10 cellular contexts compared by ENCODE assay signal in genomic region chr17:68184816-68185436, GRCh38.
DNase-seq lines count a peak whose midpoint lies in the region; ATAC-seq and TF ChIP-seq lines count a peak whose summit lies in the region.
"Had no signal": no experiment of that assay in that cellular context is flagged by ENCODE, and none has a peak within 500 bp of the region (broad histone marks: within the 10 kb centered on the region; RNA-seq: fewer than 3 reads in every experiment).

No MANE protein-coding gene starts in this region.

- no peaks in the 10 kb centered on the region for H3K9me3 ChIP-seq in smooth muscle cell (replicated peaks; ENCODE audit: low read depth)

- no peaks in the 10 kb centered on the region for H3K79me2 ChIP-seq in smooth muscle cell (ENCODE audit: low read depth)

- peak overlapping the region; percentile 71 for H3K27ac Mint-ChIP-seq in activated T-cell treated with anti-CD3 and anti-CD28 coated beads, Interleukin-2, amount 50 U/mL, for 24 hours
- peak overlapping the region; percentile 84 for H3K27ac Mint-ChIP-seq in stimulated activated naive CD8-positive, alpha-beta T cell treated with anti-CD3 and anti-CD28 coated beads, Interleukin-15, Interleukin-2, amounts not matched to agents 100 ng/mL and 50 ng/mL, for 24 hours

- 93% methylated on average over 4 of the region's 4 CpGs for whole genome bisulfite sequencing in smooth muscle cell (ENCODE audit: low lambda C conversion rate)

- peak; percentile 68 for DNase-seq in activated naive CD4-positive, alpha-beta T cell treated with Interleukin-2 at 50 U/mL for 16 hours
- DNase-seq in activated naive CD4-positive, alpha-beta T cell (lab: John Stamatoyannopoulos, UW), result no peak
- DNase-seq in activated T-cell treated with anti-CD3 and anti-CD28 coated beads, Interleukin-2, amount 50 U/mL, for 24 hours, result peak; percentile 62
- no peak for DNase-seq in NCI-H1092 treated with DMSO at 0.1 percent for 48 hours (lab: John Stamatoyannopoulos, UW)
- DNase-seq in NCI-H526 treated with DMSO at 0.1 percent for 48 hours (lab: John Stamatoyannopoulos, UW), result no peak
- no peak for DNase-seq in smooth muscle cell (lab: John Stamatoyannopoulos, UW; ENCODE audit: unreplicated experiment)
- DNase-seq: NCI-H1105 treated with DMSO at 0.1 percent for 48 hours had no signal

- peak; percentile 68 for ATAC-seq in HG03432 (IDR thresholded peaks at IDR 0.05; ENCODE audit: unreplicated experiment)

- H3K4me1 ChIP-seq in smooth muscle cell (ENCODE audit: low read depth), result no peaks in the 10 kb centered on the region

- no peaks in the 10 kb centered on the region for H3K27me3 Mint-ChIP-seq in activated T-cell treated with anti-CD3 and anti-CD28 coated beads, Interleukin-2, amount 50 U/mL, for 24 hours
- H3K27me3 Mint-ChIP-seq in stimulated activated naive CD8-positive, alpha-beta T cell treated with anti-CD3 and anti-CD28 coated beads, Interleukin-15, Interleukin-2, amounts not matched to agents 100 ng/mL and 50 ng/mL, for 24 hours, result no peaks in the 10 kb centered on the region

- no peak for TF ChIP-seq CTCF in smooth muscle cell (IDR thresholded peaks at IDR 0.05; ENCODE audit: borderline replicate concordance, insufficient read depth, poor library complexity, severe bottlenecking)

- H3F3A ChIP-seq in smooth muscle cell (ENCODE audit: low read depth), result no peaks in the 10 kb centered on the region

- H3K4me3 Mint-ChIP-seq in activated T-cell treated with anti-CD3 and anti-CD28 coated beads, Interleukin-2, amount 50 U/mL, for 24 hours, result peak overlapping the region; percentile 37
- H3K4me3 Mint-ChIP-seq in stimulated activated naive CD8-positive, alpha-beta T cell treated with anti-CD3 and anti-CD28 coated beads, Interleukin-15, Interleukin-2, amounts not matched to agents 100 ng/mL and 50 ng/mL, for 24 hours, result peak overlapping the region; percentile 72
- H3K4me3 Mint-ChIP-seq: dendritic cell treated with granulocyte-macrophage colony-stimulating factor and Interleukin-4, amounts not matched to agents 40 ng/mL and 50 ng/mL, for 4 days had no signal

- H3K27me3 ChIP-seq in smooth muscle cell (ENCODE audit: low read depth), result peaks cover 7% of the 10 kb centered on the region

- H4K20me1 ChIP-seq in smooth muscle cell (ENCODE audit: low read depth), result no peaks in the 10 kb centered on the region

- H3K9ac ChIP-seq in smooth muscle cell (ENCODE audit: low read depth), result no peak overlapping the region

- no peak overlapping the region for H3K27ac ChIP-seq in smooth muscle cell (ENCODE audit: low read depth)

- no peaks in the 10 kb centered on the region for H3K36me3 Mint-ChIP-seq in activated T-cell treated with anti-CD3 and anti-CD28 coated beads, Interleukin-2, amount 50 U/mL, for 24 hours (ENCODE audit: low read depth)
- H3K36me3 Mint-ChIP-seq in stimulated activated naive CD8-positive, alpha-beta T cell treated with anti-CD3 and anti-CD28 coated beads, Interleukin-15, Interleukin-2, amounts not matched to agents 100 ng/mL and 50 ng/mL, for 24 hours (ENCODE audit: low read depth), result no peaks in the 10 kb centered on the region

- no peaks in the 10 kb centered on the region for H3K36me3 ChIP-seq in smooth muscle cell (ENCODE audit: low read depth)

- peaks cover 71% of the 10 kb centered on the region for H3K4me1 Mint-ChIP-seq in activated T-cell treated with anti-CD3 and anti-CD28 coated beads, Interleukin-2, amount 50 U/mL, for 24 hours (ENCODE audit: low read depth)
- H3K4me1 Mint-ChIP-seq in stimulated activated naive CD8-positive, alpha-beta T cell treated with anti-CD3 and anti-CD28 coated beads, Interleukin-15, Interleukin-2, amounts not matched to agents 100 ng/mL and 50 ng/mL, for 24 hours (ENCODE audit: low read depth), result peaks cover 64% of the 10 kb centered on the region

- H3K9me3 Mint-ChIP-seq in activated T-cell treated with anti-CD3 and anti-CD28 coated beads, Interleukin-2, amount 50 U/mL, for 24 hours, result no peaks in the 10 kb centered on the region
- no peaks in the 10 kb centered on the region for H3K9me3 Mint-ChIP-seq in stimulated activated naive CD8-positive, alpha-beta T cell treated with anti-CD3 and anti-CD28 coated beads, Interleukin-15, Interleukin-2, amounts not matched to agents 100 ng/mL and 50 ng/mL, for 24 hours
- H3K9me3 Mint-ChIP-seq: dendritic cell treated with granulocyte-macrophage colony-stimulating factor and Interleukin-4, amounts not matched to agents 40 ng/mL and 50 ng/mL, for 4 days had no signal

- no peak overlapping the region for H3K4me3 ChIP-seq in smooth muscle cell

- no peak overlapping the region for H3K4me2 ChIP-seq in smooth muscle cell

- H2AFZ ChIP-seq in smooth muscle cell (ENCODE audit: low read depth), result no peak overlapping the region

Comparison
In these comparisons a context has a peak if more than half of its experiments do, and no peak if none do; other contexts are left out.
1. DNase-seq: peak in activated naive CD4-positive, alpha-beta T cell treated with Interleukin-2 at 50 U/mL for 16 hours (single experiment) and activated T-cell treated with anti-CD3 and anti-CD28 coated beads, Interleukin-2, amount 50 U/mL, for 24 hours (single experiment); none in activated naive CD4-positive, alpha-beta T cell (0 of 4), NCI-H1092 treated with DMSO at 0.1 percent for 48 hours (single experiment), NCI-H526 treated with DMSO at 0.1 percent for 48 hours (single experiment) and smooth muscle cell (single experiment).